ENCODE assay signal across 17 cellular contexts in the genomic region with DNA sequence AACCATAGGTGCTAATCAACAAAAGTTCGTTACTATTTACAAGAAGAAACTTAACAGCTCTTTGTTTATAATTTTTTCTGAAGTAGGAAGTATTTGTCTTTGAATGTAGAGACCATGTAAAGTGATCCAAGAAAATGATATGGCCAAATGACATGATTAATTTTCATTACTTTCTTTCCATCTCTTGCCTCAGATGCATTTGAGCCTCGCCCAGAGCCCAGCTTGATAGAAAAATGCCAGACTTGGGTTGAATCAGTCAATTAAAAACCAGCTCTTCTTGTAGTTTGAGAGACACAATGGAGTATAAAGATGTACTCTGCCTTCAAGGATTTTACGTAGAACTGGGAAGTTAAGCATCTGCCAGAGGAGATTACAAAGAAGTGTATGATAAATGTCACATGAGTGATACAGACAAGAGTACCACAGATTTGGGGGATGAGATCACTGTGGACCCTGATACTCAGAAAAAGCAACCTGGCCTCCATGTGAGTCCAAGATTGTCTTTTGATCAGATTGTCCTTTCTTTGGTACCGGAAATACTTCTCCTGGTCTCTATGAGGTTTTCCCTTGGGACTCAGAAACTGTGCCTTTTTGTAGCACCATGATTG.
DNase-seq lines count a peak whose midpoint lies in the region; TF ChIP-seq lines count a peak whose summit lies in the region.
"Had no signal": no experiment of that assay in that cellular context is flagged by ENCODE, and none has a peak within 500 bp of the region (broad histone marks: within the 10 kb centered on the region; RNA-seq: fewer than 3 reads in every experiment).

No MANE protein-coding gene starts in this region.

- H3K27ac Mint-ChIP-seq in activated CD4-positive, alpha-beta memory T cell treated with anti-CD3 and anti-CD28 coated beads for 36 hours: peak overlapping the region; percentile 9
- no peak overlapping the region for H3K27ac Mint-ChIP-seq in activated CD4-positive, alpha-beta memory T cell treated with anti-CD3 and anti-CD28 coated beads, Interleukin-2, amount 10 ng/mL, durations not matched to agents 7 days and 5 days
- H3K27ac Mint-ChIP-seq in activated T-helper 2 cell treated with anti-CD3 and anti-CD28 coated beads, Interferon-gamma antibody, Interleukin-2, Interleukin-4, amounts not matched to agents 10 μg/mL and 5 μg/mL and 100 μg/mL, durations not matched to agents 14 hours and 24 hours and 36 hours: peak overlapping the region; percentile 68
- peak overlapping the region; percentile 13 for H3K27ac Mint-ChIP-seq in osteocyte (ENCODE audit: unreplicated experiment)

- CTCF ChIA-PET in activated CD4-positive, alpha-beta memory T cell treated with anti-CD3 and anti-CD28 coated beads for 36 hours (lab: Charles Lee): interaction anchor here (1.2 kb wide), 1 partner anchor 244 kb away, joined by 3 read pairs; no protein-coding TSS in a partner anchor
- CTCF ChIA-PET in activated CD4-positive, alpha-beta memory T cell treated with anti-CD3 and anti-CD28 coated beads, Interleukin-2, amount 10 ng/mL, durations not matched to agents 7 days and 5 days (lab: Charles Lee): no interaction called here
- CTCF ChIA-PET in PC-9 (lab: Charles Lee): no interaction called here

- H3K4me2 ChIP-seq in PC-9: no peak overlapping the region

- no peaks in the 10 kb centered on the region for H3F3A ChIP-seq in PC-9 (ENCODE audit: insufficient read depth, low read depth)

- H3K4me1 ChIP-seq in PC-9 (replicated peaks; ENCODE audit: insufficient read depth) (no peaks in the 10 kb centered on the region), Peyer's patch (no peaks in the 10 kb centered on the region)

- H3K27ac ChIP-seq in PC-9: no peak overlapping the region
- no peak overlapping the region for H3K27ac ChIP-seq in Peyer's patch
- H3K27ac ChIP-seq: C4-2B had no signal

- TF ChIP-seq POLR2A in Peyer's patch (IDR thresholded peaks at IDR 0.05): no peak

- no TSS peak for BruUV-seq in PC-9 (replicated peaks; lab: Mats Ljungman, UMichigan)

- H3K36me3 Mint-ChIP-seq in activated CD4-positive, alpha-beta memory T cell treated with anti-CD3 and anti-CD28 coated beads for 36 hours: peaks cover 53% of the 10 kb centered on the region
- H3K36me3 Mint-ChIP-seq in activated CD4-positive, alpha-beta memory T cell treated with anti-CD3 and anti-CD28 coated beads, Interleukin-2, amount 10 ng/mL, durations not matched to agents 7 days and 5 days (ENCODE audit: low read depth): peaks cover 66% of the 10 kb centered on the region
- H3K36me3 Mint-ChIP-seq in activated T-helper 2 cell treated with anti-CD3 and anti-CD28 coated beads, Interferon-gamma antibody, Interleukin-2, Interleukin-4, amounts not matched to agents 10 μg/mL and 5 μg/mL and 100 μg/mL, durations not matched to agents 14 hours and 24 hours and 36 hours (ENCODE audit: low read depth): peaks cover 76% of the 10 kb centered on the region
- peaks cover 29% of the 10 kb centered on the region for H3K36me3 Mint-ChIP-seq in osteocyte (ENCODE audit: unreplicated experiment)

- 0 out of 2 replicates have a peak, but pooled peaks cover 3% of the 10 kb centered on the region for H3K9me3 ChIP-seq in PC-9 (ENCODE audit: insufficient read depth, low read depth)
- no peaks in the 10 kb centered on the region for H3K9me3 ChIP-seq in Peyer's patch

- no peaks in the 10 kb centered on the region for H3K27me3 Mint-ChIP-seq in activated CD4-positive, alpha-beta memory T cell treated with anti-CD3 and anti-CD28 coated beads for 36 hours
- no peaks in the 10 kb centered on the region for H3K27me3 Mint-ChIP-seq in activated CD4-positive, alpha-beta memory T cell treated with anti-CD3 and anti-CD28 coated beads, Interleukin-2, amount 10 ng/mL, durations not matched to agents 7 days and 5 days
- no peaks in the 10 kb centered on the region for H3K27me3 Mint-ChIP-seq in activated T-helper 2 cell treated with anti-CD3 and anti-CD28 coated beads, Interferon-gamma antibody, Interleukin-2, Interleukin-4, amounts not matched to agents 10 μg/mL and 5 μg/mL and 100 μg/mL, durations not matched to agents 14 hours and 24 hours and 36 hours (ENCODE audit: low read depth)
- no peaks in the 10 kb centered on the region for H3K27me3 Mint-ChIP-seq in osteocyte (ENCODE audit: unreplicated experiment)

- intact Hi-C loops in activated CD4-positive, alpha-beta memory T cell treated with anti-CD3 and anti-CD28 coated beads for 36 hours (cut with micrococcal nuclease): no loop called here
- intact Hi-C loops in activated T-helper 2 cell treated with anti-CD3 and anti-CD28 coated beads, Interferon-gamma antibody, Interleukin-2, Interleukin-4, amounts not matched to agents 10 μg/mL and 5 μg/mL and 100 μg/mL, durations not matched to agents 14 hours and 24 hours and 36 hours (cut with micrococcal nuclease): no loop called here
- intact Hi-C loops in PC-9 (cut with micrococcal nuclease; ENCODE audit: unreplicated experiment): no loop called here

- H3K9me2 ChIP-seq in PC-9 (ENCODE audit: insufficient read depth): no peaks in the 10 kb centered on the region; the same call in 1 of the 2 replicates

- no peak for TF ChIP-seq CTCF in osteocyte (IDR thresholded peaks at IDR 0.05)
- no peak for TF ChIP-seq CTCF in PC-9 (conservative IDR thresholded peaks at IDR 0.05)
- no peak for TF ChIP-seq CTCF in Peyer's patch (IDR thresholded peaks at IDR 0.05)

- no peak overlapping the region for H3K4me3 ChIP-seq in PC-9
- no peak overlapping the region for H3K4me3 ChIP-seq in Peyer's patch

- H3K27me3 ChIP-seq in PC-9 (ENCODE audit: insufficient read depth, low read depth): no peaks in the 10 kb centered on the region
- no peaks in the 10 kb centered on the region for H3K27me3 ChIP-seq in Peyer's patch

- H3K9me3 Mint-ChIP-seq in activated CD4-positive, alpha-beta memory T cell treated with anti-CD3 and anti-CD28 coated beads for 36 hours: no peaks in the 10 kb centered on the region
- H3K9me3 Mint-ChIP-seq in activated CD4-positive, alpha-beta memory T cell treated with anti-CD3 and anti-CD28 coated beads, Interleukin-2, amount 10 ng/mL, durations not matched to agents 7 days and 5 days: no peaks in the 10 kb centered on the region
- no peaks in the 10 kb centered on the region for H3K9me3 Mint-ChIP-seq in activated T-helper 2 cell treated with anti-CD3 and anti-CD28 coated beads, Interferon-gamma antibody, Interleukin-2, Interleukin-4, amounts not matched to agents 10 μg/mL and 5 μg/mL and 100 μg/mL, durations not matched to agents 14 hours and 24 hours and 36 hours
- H3K9me3 Mint-ChIP-seq in osteocyte (ENCODE audit: unreplicated experiment): no peaks in the 10 kb centered on the region
- H3K9me3 Mint-ChIP-seq: CD8-positive, alpha-beta memory T cell had no signal

- H2AFZ ChIP-seq in PC-9: no peak overlapping the region

- H3K4me3 Mint-ChIP-seq in activated CD4-positive, alpha-beta memory T cell treated with anti-CD3 and anti-CD28 coated beads for 36 hours: no peak overlapping the region
- H3K4me3 Mint-ChIP-seq in activated CD4-positive, alpha-beta memory T cell treated with anti-CD3 and anti-CD28 coated beads, Interleukin-2, amount 10 ng/mL, durations not matched to agents 7 days and 5 days: no peak overlapping the region
- no peak overlapping the region for H3K4me3 Mint-ChIP-seq in activated T-helper 2 cell treated with anti-CD3 and anti-CD28 coated beads, Interferon-gamma antibody, Interleukin-2, Interleukin-4, amounts not matched to agents 10 μg/mL and 5 μg/mL and 100 μg/mL, durations not matched to agents 14 hours and 24 hours and 36 hours (ENCODE audit: low read depth)
- H3K4me3 Mint-ChIP-seq in osteocyte (ENCODE audit: unreplicated experiment): no peak overlapping the region
- H3K4me3 Mint-ChIP-seq: CD8-positive, alpha-beta memory T cell had no signal

- no peak for DNase-seq in activated CD4-positive, alpha-beta memory T cell treated with anti-CD3 and anti-CD28 coated beads for 36 hours
- no peak for DNase-seq in activated CD4-positive, alpha-beta memory T cell treated with anti-CD3 and anti-CD28 coated beads, Interleukin-2, amount 10 ng/mL, durations not matched to agents 7 days and 5 days
- peak; percentile 44 for DNase-seq in OCI-M1 (lab: John Stamatoyannopoulos, UW)
- no peak for DNase-seq in activated T-helper 2 cell treated with anti-CD3 and anti-CD28 coated beads, Interferon-gamma antibody, Interleukin-2, Interleukin-4, amounts not matched to agents 10 μg/mL and 5 μg/mL and 100 μg/mL, durations not matched to agents 14 hours and 24 hours and 36 hours (ENCODE audit: low spot score)
- no peak for DNase-seq in osteocyte (ENCODE audit: extremely low spot score, unreplicated experiment)
- no peak for DNase-seq in PC-9
- no peak for DNase-seq in Peyer's patch
- DNase-seq: CD8-positive, alpha-beta memory T cell; H7; Kasumi-1; NCI-H1694; NCI-H2081; NCI-H2171 treated with DMSO at 0.1 percent for 48 hours; NCI-H446 treated with DMSO at 0.1 percent for 48 hours; NCI-H526 treated with DMSO at 0.1 percent for 48 hours; SIG-M5 had no signal

- no peaks in the 10 kb centered on the region for H3K79me2 ChIP-seq in PC-9 (ENCODE audit: low read depth)

- H3K36me3 ChIP-seq in PC-9 (ENCODE audit: low read depth) (no peaks in the 10 kb centered on the region), Peyer's patch (no peaks in the 10 kb centered on the region)

- no peaks in the 10 kb centered on the region for H4K20me1 ChIP-seq in PC-9 (ENCODE audit: insufficient read depth)

- POLR2A ChIA-PET in activated CD4-positive, alpha-beta memory T cell treated with anti-CD3 and anti-CD28 coated beads for 36 hours (lab: Charles Lee): interaction anchor here (1.1 to 1.5 kb wide), 2 partner anchors 19 to 454 kb away, joined by 3 to 4 read pairs; no protein-coding TSS in a partner anchor
- POLR2A ChIA-PET in activated CD4-positive, alpha-beta memory T cell treated with anti-CD3 and anti-CD28 coated beads, Interleukin-2, amount 10 ng/mL, durations not matched to agents 7 days and 5 days (lab: Charles Lee): interaction anchor here (0.8 to 1.4 kb wide), 3 partner anchors 16 to 28 kb away, joined by 3 read pairs; no protein-coding TSS in a partner anchor
- POLR2A ChIA-PET in PC-9 (lab: Charles Lee; ENCODE audit: unreplicated experiment): no interaction called here

- peaks cover 60% of the 10 kb centered on the region for H3K4me1 Mint-ChIP-seq in activated CD4-positive, alpha-beta memory T cell treated with anti-CD3 and anti-CD28 coated beads for 36 hours (ENCODE audit: low read depth)
- peaks cover 59% of the 10 kb centered on the region for H3K4me1 Mint-ChIP-seq in activated CD4-positive, alpha-beta memory T cell treated with anti-CD3 and anti-CD28 coated beads, Interleukin-2, amount 10 ng/mL, durations not matched to agents 7 days and 5 days
- H3K4me1 Mint-ChIP-seq in activated T-helper 2 cell treated with anti-CD3 and anti-CD28 coated beads, Interferon-gamma antibody, Interleukin-2, Interleukin-4, amounts not matched to agents 10 μg/mL and 5 μg/mL and 100 μg/mL, durations not matched to agents 14 hours and 24 hours and 36 hours (ENCODE audit: low read depth): peaks cover 71% of the 10 kb centered on the region
- peaks cover 43% of the 10 kb centered on the region for H3K4me1 Mint-ChIP-seq in osteocyte (ENCODE audit: unreplicated experiment)
